In the genomic region with DNA sequence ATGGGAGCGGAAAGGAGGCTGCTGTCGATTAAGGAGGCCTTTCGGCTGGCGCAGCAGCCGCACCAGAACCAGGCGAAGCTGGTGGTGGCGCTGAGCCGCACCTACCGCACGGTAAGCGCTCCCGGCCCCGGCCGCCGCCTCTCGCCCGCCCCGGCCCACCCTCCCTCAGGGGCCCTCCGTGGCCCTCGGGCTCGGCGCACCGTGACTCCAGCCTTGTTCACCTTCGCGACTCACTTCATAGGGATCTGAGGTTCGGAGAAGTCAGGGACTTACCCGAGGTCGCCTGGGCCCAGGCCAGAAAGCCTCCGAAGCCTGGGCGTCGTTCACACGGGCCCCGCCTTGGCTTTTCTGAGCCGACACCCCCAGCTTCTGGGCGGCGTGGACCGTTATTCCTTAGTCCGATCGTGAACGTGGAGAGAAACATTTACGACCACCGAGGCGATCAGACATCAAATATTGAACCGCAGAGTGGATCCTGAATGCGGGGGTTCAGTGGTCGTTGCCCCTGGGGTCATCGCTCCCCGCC, we compare ENCODE assay signal across 8 cellular contexts. TPM values are rescaled to one million over a fixed set of nuclear protein-coding genes. Genes with fewer than 3 reads are reported as not detected.
A peak's percentile ranks its signal among the peaks of the same experiment; 100 is the strongest.
DNase-seq lines count a peak whose midpoint lies in the region; ATAC-seq and TF ChIP-seq lines count a peak whose summit lies in the region.

No MANE protein-coding gene starts in this region.

- no peaks in the 10 kb centered on the region for H3K9me3 ChIP-seq in CD4-positive, alpha-beta T cell (ENCODE audit: control insufficient read depth, low read length)

- no peaks in the 10 kb centered on the region for H3K27me3 Mint-ChIP-seq in CD4-positive, alpha-beta T cell

- peaks cover 57% of the 10 kb centered on the region for H3K4me1 Mint-ChIP-seq in CD4-positive, alpha-beta T cell (ENCODE audit: low read depth)

- DNase-seq in CD4-positive, alpha-beta T cell = no peak
- DNase-seq in left cardiac atrium (peak; percentile 26), skeletal muscle cell (ENCODE audit: low read depth) (no peak), NCI-H2107 treated with DMSO at 0.1 percent for 48 hours (lab: John Stamatoyannopoulos, UW; ENCODE audit: unreplicated experiment) (no peak)
- no peak for DNase-seq in effector CD8-positive, alpha-beta T cell (lab: John Stamatoyannopoulos, UW)

- H3K4me3 Mint-ChIP-seq in CD4-positive, alpha-beta T cell = peak overlapping the region; percentile 97

- POLR2A ChIA-PET in CD4-positive, alpha-beta T cell (lab: Charles Lee) = interaction anchor here (1.3 to 1.7 kb wide), 4 partner anchors 197 to 299 kb away, joined by 4 to 21 read pairs (median 12); a partner anchor contains a TSS

- no peaks in the 10 kb centered on the region for H3K9me3 Mint-ChIP-seq in CD4-positive, alpha-beta T cell

- no peak for TF ChIP-seq CTCF in CD4-positive, alpha-beta T cell (IDR thresholded peaks at IDR 0.05)
- TF ChIP-seq CTCF in WI38 (IDR thresholded peaks at IDR 0.05; ENCODE audit: low read depth, low read length) = no peak

- H3K27ac Mint-ChIP-seq in CD4-positive, alpha-beta T cell = peak overlapping the region; percentile 96

- H3K4me3 ChIP-seq in WI38 (ENCODE audit: low read depth, low read length) = peak overlapping the region; percentile 91
- H3K4me3 ChIP-seq in skeletal muscle cell (ENCODE audit: low read depth, low read length) = peak overlapping the region; percentile 83

- peak; percentile 18 for ATAC-seq in CD4-positive, alpha-beta T cell (ENCODE audit: poor library complexity)
- ATAC-seq in GM19372 (IDR thresholded peaks at IDR 0.05; ENCODE audit: low read depth, unreplicated experiment) (peak; percentile 24), HG03342 (IDR thresholded peaks at IDR 0.05; ENCODE audit: unreplicated experiment) (peak; percentile 26), left cardiac atrium (peak in 1 of 2 donors; percentile 22)

- no peak overlapping the region for H3K27ac ChIP-seq in CD4-positive, alpha-beta T cell (ENCODE audit: low read depth, low read length)

- H3K27me3 ChIP-seq in CD4-positive, alpha-beta T cell (ENCODE audit: control insufficient read depth, insufficient read depth, low read length) = no peaks in the 10 kb centered on the region

- intact Hi-C loops in CD4-positive, alpha-beta T cell (cut with DNase I, micrococcal nuclease) = loop anchor here (2.0 to 10.0 kb wide), 5 partner anchors 174 to 474 kb away; a partner anchor contains a TSS
- intact Hi-C loops in left cardiac atrium (cut with DNase I) = loop anchor here in 1 of 2 donors (10.0 kb wide), 1 partner anchor 214 kb away; a partner anchor contains a TSS

- peaks cover 35% of the 10 kb centered on the region for H3K36me3 Mint-ChIP-seq in CD4-positive, alpha-beta T cell (ENCODE audit: low read depth)

- CTCF ChIA-PET in CD4-positive, alpha-beta T cell (lab: Charles Lee) = interaction anchor here (1.3 kb wide), 1 partner anchor 263 kb away, joined by 3 read pairs; no protein-coding TSS in a partner anchor

RNA-seq across cellular contexts. Expression of a gene that starts 0.4 kb away (rescaled TPM):
- total RNA-seq in CD4-positive, alpha-beta T cell = under 1 TPM; 0.58 to 0.61 TPM
- total RNA-seq in left cardiac atrium = 1 to 10 TPM in 1 of 2 donors, under 1 TPM in 1; 0.24 to 1.8 TPM

RNA-seq across cellular contexts. Expression of a gene that starts 0.6 kb away (rescaled TPM):
- 10 to 100 TPM; 88.5 to 91.4 TPM for total RNA-seq in CD4-positive, alpha-beta T cell
- 10 to 100 TPM; 15.4 to 21.2 TPM for total RNA-seq in left cardiac atrium

RNA-seq across cellular contexts. Expression of a gene that starts 29.7 kb away (rescaled TPM):
- not detected for total RNA-seq in CD4-positive, alpha-beta T cell
- total RNA-seq in left cardiac atrium = under 1 TPM in 1 of 2 donors, not detected in 1; 0.03 TPM

Comparison
In these comparisons a context has a peak if more than half of its experiments do, and no peak if none do; other contexts are left out.
1. RNA of a gene that starts 0.6 kb away (total RNA-seq): 88.5 to 91.4 TPM in CD4-positive, alpha-beta T cell; 15.4 to 21.2 TPM in left cardiac atrium; every median in the first group is over 4 times any median in the second.